In the genomic region with DNA sequence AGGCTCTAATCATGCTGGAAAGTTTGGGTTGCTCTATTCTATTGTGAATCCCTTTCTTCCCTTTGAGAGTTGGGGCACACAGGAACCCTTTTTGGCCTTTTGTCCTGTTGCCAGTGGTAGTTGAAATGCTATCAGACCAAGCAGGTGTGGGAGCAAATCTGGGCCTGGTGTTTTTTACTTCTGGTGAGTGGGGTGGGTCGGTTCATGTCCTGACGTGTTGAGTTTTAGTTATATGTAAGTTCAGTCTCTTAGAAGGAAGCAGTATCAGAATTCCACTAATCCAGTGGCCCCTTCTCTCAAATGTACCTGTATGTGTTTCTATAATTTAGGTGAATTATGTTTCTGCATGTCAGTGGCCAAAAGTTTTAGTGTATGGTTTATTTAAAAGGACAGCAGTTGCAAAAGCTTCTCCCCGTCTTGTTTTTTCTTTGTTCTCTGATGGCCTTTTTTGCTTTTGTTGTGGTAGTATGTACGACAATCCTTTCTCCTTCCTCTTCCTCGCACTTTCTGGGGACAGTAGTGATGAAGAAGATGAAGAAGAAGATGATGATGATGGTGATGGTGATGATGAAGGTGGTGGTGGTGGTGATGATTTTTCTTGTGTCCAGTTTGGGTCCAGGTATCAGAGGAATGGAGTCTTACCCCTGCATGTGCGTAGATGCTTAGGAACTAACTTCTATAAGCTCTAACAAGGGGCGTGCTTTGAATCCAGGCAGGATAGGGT, we compare ENCODE assay signal across 14 cellular contexts.
DNase-seq lines count a peak whose midpoint lies in the region; ATAC-seq and TF ChIP-seq lines count a peak whose summit lies in the region.
"Had no signal": no experiment of that assay in that cellular context is flagged by ENCODE, and none has a peak within 500 bp of the region (broad histone marks: within the 10 kb centered on the region; RNA-seq: fewer than 3 reads in every experiment).

No MANE protein-coding gene starts in this region.

- no peak overlapping the region for H2AFZ ChIP-seq in HCT116 (ENCODE audit: low read depth, low read length, poor library complexity, severe bottlenecking)
- no peak overlapping the region for H2AFZ ChIP-seq in OCI-LY7 (ENCODE audit: low read length)

- H3K4me3 ChIP-seq in HCT116 (replicated peaks in 1 of 2; ENCODE audit: low read depth in 1 of 2, low read length in 2 of 2) (0 out of 4 replicates have a peak overlapping the region, but pooled peaks of 1 of the 2 experiments have one; percentile 10), OCI-LY7 (ENCODE audit: low read depth, low read length, poor library complexity, severe bottlenecking) (no peak overlapping the region), esophagus muscularis mucosa (no peak overlapping the region), skin epidermis (no peak overlapping the region)

- no peak for TF ChIP-seq EP300 in esophagus muscularis mucosa (IDR thresholded peaks at IDR 0.05)

- TF ChIP-seq CTCF in HCT116 (IDR thresholded peaks at IDR 0.05 in 2 of 3, conservative IDR thresholded peaks at IDR 0.05 in 1 of 3; ENCODE audit: borderline replicate concordance in 1 of 3, insufficient read depth in 1 of 3, low read depth in 2 of 3, low read length in 2 of 3) (no peak), OCI-LY7 (conservative IDR thresholded peaks at IDR 0.05; ENCODE audit: low read length) (no peak), esophagus muscularis mucosa (IDR thresholded peaks at IDR 0.05) (no peak)

- BruUV-seq in HCT116 (replicated peaks; lab: Mats Ljungman, UMichigan) (no TSS peak), OCI-LY7 (replicated peaks; lab: Mats Ljungman, UMichigan) (TSS peak; percentile 20)

- DNase-seq in HCT116 (ENCODE audit: low read depth, low spot score): no peak
- DNase-seq in OCI-LY7 (ENCODE audit: low spot score): no peak
- DNase-seq in esophagus muscularis mucosa (ENCODE audit: extremely low spot score): no peak
- no peak for DNase-seq in OCI-M2 (lab: John Stamatoyannopoulos, UW; ENCODE audit: unreplicated experiment)
- DNase-seq in NCI-H524 (lab: John Stamatoyannopoulos, UW): no peak
- DNase-seq in stimulated activated CD4-positive, alpha-beta T cell treated with anti-CD3 and anti-CD28 coated beads, Interleukin-4, amount 100 ng/mL, for 24 hours: no peak
- DNase-seq: activated naive CD8-positive, alpha-beta T cell treated with anti-CD3 and anti-CD28 coated beads for 36 hours; BE2C; head of caudate nucleus; NCI-H2081 treated with DMSO at 0.1 percent for 48 hours; NCI-H69; T-helper 1 cell had no signal

- no peaks in the 10 kb centered on the region for H3K9me3 ChIP-seq in HCT116 (ENCODE audit: control insufficient read depth in 1 of 2, insufficient read depth in 1 of 2, low read depth in 1 of 2, low read length in 2 of 2)
- no peaks in the 10 kb centered on the region for H3K9me3 ChIP-seq in OCI-LY7 (ENCODE audit: low read length)
- H3K9me3 ChIP-seq in esophagus muscularis mucosa: no peaks in the 10 kb centered on the region
- H3K9me3 ChIP-seq: BE2C had no signal

- H3K79me2 ChIP-seq in HCT116 (ENCODE audit: insufficient read depth, low read length) (peaks cover 6% of the 10 kb centered on the region; the same call in 1 of the 2 replicates), OCI-LY7 (ENCODE audit: insufficient read depth, low read depth, low read length) (no peaks in the 10 kb centered on the region)

- no peak for TF ChIP-seq RAD21 in HCT116 (IDR thresholded peaks at IDR 0.05; ENCODE audit: low read depth)

- no peaks in the 10 kb centered on the region for H3K27me3 ChIP-seq in HCT116 (ENCODE audit: insufficient read depth, low read length)
- no peaks in the 10 kb centered on the region for H3K27me3 ChIP-seq in esophagus muscularis mucosa
- H3K27me3 ChIP-seq: BE2C had no signal

- H3K27ac ChIP-seq in HCT116 (ENCODE audit: low read depth, low read length) (no peak overlapping the region), OCI-LY7 (ENCODE audit: low read depth, low read length, poor library complexity, severe bottlenecking) (no peak overlapping the region), esophagus muscularis mucosa (replicated peaks in 1 of 4) (peak overlapping the region; percentile 82 to 90 (median 84)), skin epidermis (peak overlapping the region in 14 of 21 experiments; percentile 20 to 69 (median 35))

- POLR2A ChIA-PET in HCT116 (lab: Charles Lee): no interaction called here
- POLR2A ChIA-PET in OCI-LY7 (lab: Charles Lee): interaction anchor here (0.7 kb wide), 1 partner anchor 196 kb away, joined by 3 read pairs; no protein-coding TSS in a partner anchor

- no peak for ATAC-seq in HCT116
- ATAC-seq: Panc1 had no signal

- H3K36me3 ChIP-seq in HCT116 (ENCODE audit: control insufficient read depth in 1 of 2, insufficient read depth in 2 of 2, low read length in 2 of 2): peaks cover 17 to 29% of the 10 kb centered on the region in 2 experiments; a peak in 2 of 4 replicates
- H3K36me3 ChIP-seq in OCI-LY7 (ENCODE audit: insufficient read depth, low read length): peaks cover 53% of the 10 kb centered on the region
- H3K36me3 ChIP-seq in esophagus muscularis mucosa: peaks cover 25 to 68% (median 54%) of the 10 kb centered on the region in 4 donors

- CTCF ChIA-PET in HCT116 (lab: Charles Lee) (no interaction called here), OCI-LY7 (lab: Charles Lee; ENCODE audit: unreplicated experiment) (no interaction called here)

- 0 out of 2 replicates have a peak, but pooled peaks cover 3% of the 10 kb centered on the region for H4K20me1 ChIP-seq in HCT116 (ENCODE audit: insufficient read depth)
- no peaks in the 10 kb centered on the region; the same call in 1 of the 2 replicates for H4K20me1 ChIP-seq in OCI-LY7 (ENCODE audit: insufficient read depth, low read length)

- WGBS in esophagus muscularis mucosa: 87% methylated on average over 7 of the region's 7 CpGs

- intact Hi-C loops in HCT116 (cut with micrococcal nuclease): no loop called here
- intact Hi-C loops in OCI-LY7 (cut with micrococcal nuclease; ENCODE audit: unreplicated experiment): no loop called here
- intact Hi-C loops in esophagus muscularis mucosa (cut with DNase I): loop anchor here (5.0 kb wide), 1 partner anchor 75 kb away; the partner anchor contains the start of gene UBE4B

- TF ChIP-seq POLR2A in HCT116 (IDR thresholded peaks at IDR 0.05; ENCODE audit: borderline replicate concordance, extremely low read depth, insufficient read depth, insufficient read length): no peak
- TF ChIP-seq POLR2A in esophagus muscularis mucosa (IDR thresholded peaks at IDR 0.05; ENCODE audit: low read depth): no peak

- no peak overlapping the region for H3K9ac ChIP-seq in HCT116 (ENCODE audit: low read length)

- RAD21 ChIA-PET in HCT116 (lab: Charles Lee; ENCODE audit: low non-redundant PET in 1 of 2, low total read pairs in 2 of 2, uncharacterized antibody in 2 of 2, unreplicated experiment in 2 of 2): no interaction called here

- H3K4me1 ChIP-seq in HCT116 (ENCODE audit: control insufficient read depth in 1 of 2, insufficient read depth in 2 of 2, low read length in 2 of 2) (peaks cover 23 to 31% of the 10 kb centered on the region in 2 experiments), OCI-LY7 (ENCODE audit: insufficient read depth, low read length, poor library complexity, severe bottlenecking) (no peaks in the 10 kb centered on the region), esophagus muscularis mucosa (peaks cover 29 to 56% (median 46%) of the 10 kb centered on the region in 4 donors)
- H3K4me1 ChIP-seq: BE2C had no signal

- H3K4me2 ChIP-seq in HCT116 (ENCODE audit: low read length) (peak overlapping the region; percentile 68), OCI-LY7 (ENCODE audit: low read length) (no peak overlapping the region)

- H3K9me2 ChIP-seq in HCT116 (ENCODE audit: insufficient read depth) (no peaks in the 10 kb centered on the region), OCI-LY7 (ENCODE audit: insufficient read depth, low read length) (no peaks in the 10 kb centered on the region)

TF ChIP-seq in HCT116, 20 proteins besides CTCF, POLR2A, EP300 and RAD21:
- TF ChIP-seq EGR1 (IDR thresholded peaks at IDR 0.05; ENCODE audit: low read depth): no peak
- no peak for TF ChIP-seq TCF7L2 (IDR thresholded peaks at IDR 0.05; ENCODE audit: borderline replicate concordance, extremely low read depth, insufficient read depth, insufficient read length)
- no peak for TF ChIP-seq CEBPB (IDR thresholded peaks at IDR 0.05; ENCODE audit: low read depth)
- no peak for TF ChIP-seq EZH2 (IDR thresholded peaks at IDR 0.05)
- TF ChIP-seq JUND (IDR thresholded peaks at IDR 0.05): no peak
- TF ChIP-seq ZBTB33 (IDR thresholded peaks at IDR 0.05; ENCODE audit: extremely low read depth, insufficient replicate concordance, low read length): no peak
- no peak for TF ChIP-seq SP1 (IDR thresholded peaks at IDR 0.05; ENCODE audit: low read depth)
- no peak for TF ChIP-seq SIN3A (IDR thresholded peaks at IDR 0.05; ENCODE audit: low read depth)
- no peak for TF ChIP-seq POLR2AphosphoS5 (IDR thresholded peaks at IDR 0.05; ENCODE audit: low read depth, low read length)
- no peak for TF ChIP-seq CBX3 (IDR thresholded peaks at IDR 0.05; ENCODE audit: low read depth)
- TF ChIP-seq, protein P1, sequence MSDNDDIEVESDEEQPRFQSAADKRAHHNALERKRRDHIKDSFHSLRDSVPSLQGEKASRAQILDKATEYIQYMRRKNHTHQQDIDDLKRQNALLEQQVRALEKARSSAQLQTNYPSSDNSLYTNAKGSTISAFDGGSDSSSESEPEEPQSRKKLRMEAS (IDR thresholded peaks at IDR 0.05): no peak
- no peak for TF ChIP-seq ZNF274 (IDR thresholded peaks at IDR 0.05; ENCODE audit: low read depth, low read length)
- no peak for TF ChIP-seq SRF (IDR thresholded peaks at IDR 0.05; ENCODE audit: low read depth)
- TF ChIP-seq ELF1 (IDR thresholded peaks at IDR 0.05; ENCODE audit: borderline replicate concordance, low read depth): no peak
- TF ChIP-seq YY1 (IDR thresholded peaks at IDR 0.05; ENCODE audit: extremely low read depth, insufficient replicate concordance, low read depth, low read length): no peak
TF ChIP-seq in HCT116: peak in this region for 0.

Comparison
In these comparisons a context has a peak if more than half of its experiments do, and no peak if none do; other contexts are left out.
1. H3K27ac ChIP-seq: peak in esophagus muscularis mucosa (4 of 4) and skin epidermis (14 of 21); none in HCT116 (single experiment) and OCI-LY7 (single experiment).